In the genomic region with DNA sequence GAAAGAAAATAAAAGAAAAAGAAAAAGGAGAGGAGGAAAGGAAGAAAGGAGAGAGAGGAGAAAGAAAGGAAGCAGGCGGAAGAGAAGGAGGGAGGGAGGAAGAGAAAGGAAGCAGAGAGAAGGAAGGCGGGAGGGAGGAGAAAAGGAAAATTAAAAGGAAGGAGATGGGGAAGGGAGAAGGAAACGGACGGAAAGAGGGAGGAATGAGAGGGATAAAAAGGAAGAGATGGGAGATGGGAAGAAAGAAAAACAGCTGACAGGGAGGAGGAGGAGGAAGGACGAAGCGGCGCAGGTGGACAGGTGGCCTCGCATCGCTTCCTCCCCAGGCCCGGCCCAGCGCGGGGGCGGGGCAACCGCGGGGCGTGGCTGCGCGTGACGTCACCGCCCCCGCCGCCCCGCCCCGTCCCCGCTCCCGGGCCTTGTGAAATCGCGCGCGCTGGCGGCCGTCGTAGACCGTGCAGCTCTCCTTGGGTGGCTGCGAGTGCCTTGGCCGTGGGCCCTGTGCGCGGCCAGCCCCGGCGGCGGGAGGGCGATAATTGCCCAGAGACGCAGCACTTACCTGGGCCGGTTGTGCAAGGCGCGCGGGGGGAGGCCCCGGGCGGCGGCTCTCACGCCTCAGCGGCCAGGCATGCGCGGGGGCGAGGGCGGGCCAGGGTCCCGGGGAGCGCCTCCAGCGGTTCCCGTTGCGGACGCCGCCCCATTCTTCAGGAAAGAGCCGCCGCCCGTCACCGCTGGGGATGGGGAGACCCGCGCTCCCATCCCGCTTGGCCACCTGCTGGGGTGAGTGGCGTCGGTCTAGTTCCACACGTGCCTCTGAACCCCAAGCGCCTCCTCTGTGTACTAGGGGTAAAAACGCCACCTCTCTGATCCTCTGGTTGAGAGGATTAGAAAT, we compare ENCODE assay signal across 1 cellular context.
A peak's percentile ranks its signal among the peaks of the same experiment; 100 is the strongest.
TF ChIP-seq lines count a peak whose summit lies in the region.

No MANE protein-coding gene starts in this region.

TF ChIP-seq in H1, 55 proteins besides CTCF, POLR2A, EP300 and RAD21 (continued from another document):
- TF ChIP-seq SP1 (IDR thresholded peaks at IDR 0.05; ENCODE audit: low read depth, low read length) (0 out of 2 replicates have a peak, but pooled peaks have one; percentile 8), POU5F1 (IDR thresholded peaks at IDR 0.05; ENCODE audit: low read depth, low read length) (no peak), SP2 (IDR thresholded peaks at IDR 0.05; ENCODE audit: low read length) (no peak), RXRA (IDR thresholded peaks at IDR 0.05; ENCODE audit: insufficient read depth, low read depth, low read length) (no peak), HDAC6 (IDR thresholded peaks at IDR 0.05; ENCODE audit: low read depth, low read length) (no peak), SIN3A (conservative IDR thresholded peaks at IDR 0.05 in 1 of 2, IDR thresholded peaks at IDR 0.05 in 1 of 2; ENCODE audit: low read depth in 1 of 2, low read length in 2 of 2) (peak in 1 of 2 experiments; percentile 48; a peak in 1 of 4 replicates), CREB1 (IDR thresholded peaks at IDR 0.05) (peak; percentile 81), TBP (IDR thresholded peaks at IDR 0.05; ENCODE audit: low read depth, low read length) (no peak; the same call in 1 of the 2 replicates), SRF (IDR thresholded peaks at IDR 0.05; ENCODE audit: low read depth, low read length) (no peak), SUZ12 (IDR thresholded peaks at IDR 0.05; ENCODE audit: low read length) (peak; percentile 11; the same call in 1 of the 2 replicates), POLR2AphosphoS5 (IDR thresholded peaks at IDR 0.05; ENCODE audit: low read depth, low read length) (peak; percentile 54; the same call in 1 of the 2 replicates), EGR1 (IDR thresholded peaks at IDR 0.05; ENCODE audit: borderline replicate concordance, low read depth, low read length) (peak; percentile 87), TAF1 (IDR thresholded peaks at IDR 0.05; ENCODE audit: low read depth, low read length) (peak; percentile 28; the same call in 1 of the 2 replicates), PHF8 (conservative IDR thresholded peaks at IDR 0.05; ENCODE audit: low read depth, low read length) (peak; percentile 84), TCF12 (IDR thresholded peaks at IDR 0.05; ENCODE audit: low read depth, low read length) (no peak), HDAC2 (IDR thresholded peaks at IDR 0.05; ENCODE audit: borderline replicate concordance in 1 of 2, low read depth in 2 of 2, low read length in 2 of 2) (peak in 1 of 2 experiments; percentile 83; a peak in 1 of 4 replicates), JUN (IDR thresholded peaks at IDR 0.05; ENCODE audit: low read depth, low read length) (no peak), JUND (IDR thresholded peaks at IDR 0.05; ENCODE audit: low read length) (peak; percentile 59; the same call in 1 of the 2 replicates), RBBP5 (IDR thresholded peaks at IDR 0.05; ENCODE audit: borderline replicate concordance, low read depth, low read length) (peak; percentile 82; the same call in 1 of the 2 replicates), CEBPB (IDR thresholded peaks at IDR 0.05; ENCODE audit: low read depth, low read length) (peak; percentile 65; the same call in 1 of the 2 replicates), RNF2 (IDR thresholded peaks at IDR 0.05; ENCODE audit: borderline replicate concordance, low read depth, low read length, missing control alignments, poor library complexity, severe bottlenecking) (no peak), KDM4A (IDR thresholded peaks at IDR 0.05; ENCODE audit: low read depth, low read length, severe bottlenecking) (peak; percentile 92), RFX5 (IDR thresholded peaks at IDR 0.05; ENCODE audit: borderline replicate concordance, low read depth, low read length) (no peak), GABPA (IDR thresholded peaks at IDR 0.05; ENCODE audit: borderline replicate concordance, insufficient read depth, low read length) (no peak), SP4 (IDR thresholded peaks at IDR 0.05; ENCODE audit: low read length) (no peak), YY1 (IDR thresholded peaks at IDR 0.05; ENCODE audit: low read depth, low read length) (no peak), GTF2F1 (IDR thresholded peaks at IDR 0.05; ENCODE audit: borderline replicate concordance, low read depth, low read length) (no peak), KDM5A (IDR thresholded peaks at IDR 0.05; ENCODE audit: low read length) (no peak), SIX5 (IDR thresholded peaks at IDR 0.05; ENCODE audit: low read depth, low read length) (no peak), ASH2L (IDR thresholded peaks at IDR 0.05; ENCODE audit: low read length) (peak; percentile 56), BACH1 (IDR thresholded peaks at IDR 0.05; ENCODE audit: low read length) (peak; percentile 72), TEAD4 (IDR thresholded peaks at IDR 0.05; ENCODE audit: low read depth, low read length) (no peak)
- TF ChIP-seq, protein P1, sequence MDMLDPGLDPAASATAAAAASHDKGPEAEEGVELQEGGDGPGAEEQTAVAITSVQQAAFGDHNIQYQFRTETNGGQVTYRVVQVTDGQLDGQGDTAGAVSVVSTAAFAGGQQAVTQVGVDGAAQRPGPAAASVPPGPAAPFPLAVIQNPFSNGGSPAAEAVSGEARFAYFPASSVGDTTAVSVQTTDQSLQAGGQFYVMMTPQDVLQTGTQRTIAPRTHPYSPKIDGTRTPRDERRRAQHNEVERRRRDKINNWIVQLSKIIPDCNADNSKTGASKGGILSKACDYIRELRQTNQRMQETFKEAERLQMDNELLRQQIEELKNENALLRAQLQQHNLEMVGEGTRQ (IDR thresholded peaks at IDR 0.05; ENCODE audit: low read length), result 0 out of 2 replicates have a peak, but pooled peaks have one; percentile 9
- TF ChIP-seq, protein P2, sequence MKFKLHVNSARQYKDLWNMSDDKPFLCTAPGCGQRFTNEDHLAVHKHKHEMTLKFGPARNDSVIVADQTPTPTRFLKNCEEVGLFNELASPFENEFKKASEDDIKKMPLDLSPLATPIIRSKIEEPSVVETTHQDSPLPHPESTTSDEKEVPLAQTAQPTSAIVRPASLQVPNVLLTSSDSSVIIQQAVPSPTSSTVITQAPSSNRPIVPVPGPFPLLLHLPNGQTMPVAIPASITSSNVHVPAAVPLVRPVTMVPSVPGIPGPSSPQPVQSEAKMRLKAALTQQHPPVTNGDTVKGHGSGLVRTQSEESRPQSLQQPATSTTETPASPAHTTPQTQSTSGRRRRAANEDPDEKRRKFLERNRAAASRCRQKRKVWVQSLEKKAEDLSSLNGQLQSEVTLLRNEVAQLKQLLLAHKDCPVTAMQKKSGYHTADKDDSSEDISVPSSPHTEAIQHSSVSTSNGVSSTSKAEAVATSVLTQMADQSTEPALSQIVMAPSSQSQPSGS (IDR thresholded peaks at IDR 0.05; ENCODE audit: low read length), result no peak
- TF ChIP-seq, protein P3, sequence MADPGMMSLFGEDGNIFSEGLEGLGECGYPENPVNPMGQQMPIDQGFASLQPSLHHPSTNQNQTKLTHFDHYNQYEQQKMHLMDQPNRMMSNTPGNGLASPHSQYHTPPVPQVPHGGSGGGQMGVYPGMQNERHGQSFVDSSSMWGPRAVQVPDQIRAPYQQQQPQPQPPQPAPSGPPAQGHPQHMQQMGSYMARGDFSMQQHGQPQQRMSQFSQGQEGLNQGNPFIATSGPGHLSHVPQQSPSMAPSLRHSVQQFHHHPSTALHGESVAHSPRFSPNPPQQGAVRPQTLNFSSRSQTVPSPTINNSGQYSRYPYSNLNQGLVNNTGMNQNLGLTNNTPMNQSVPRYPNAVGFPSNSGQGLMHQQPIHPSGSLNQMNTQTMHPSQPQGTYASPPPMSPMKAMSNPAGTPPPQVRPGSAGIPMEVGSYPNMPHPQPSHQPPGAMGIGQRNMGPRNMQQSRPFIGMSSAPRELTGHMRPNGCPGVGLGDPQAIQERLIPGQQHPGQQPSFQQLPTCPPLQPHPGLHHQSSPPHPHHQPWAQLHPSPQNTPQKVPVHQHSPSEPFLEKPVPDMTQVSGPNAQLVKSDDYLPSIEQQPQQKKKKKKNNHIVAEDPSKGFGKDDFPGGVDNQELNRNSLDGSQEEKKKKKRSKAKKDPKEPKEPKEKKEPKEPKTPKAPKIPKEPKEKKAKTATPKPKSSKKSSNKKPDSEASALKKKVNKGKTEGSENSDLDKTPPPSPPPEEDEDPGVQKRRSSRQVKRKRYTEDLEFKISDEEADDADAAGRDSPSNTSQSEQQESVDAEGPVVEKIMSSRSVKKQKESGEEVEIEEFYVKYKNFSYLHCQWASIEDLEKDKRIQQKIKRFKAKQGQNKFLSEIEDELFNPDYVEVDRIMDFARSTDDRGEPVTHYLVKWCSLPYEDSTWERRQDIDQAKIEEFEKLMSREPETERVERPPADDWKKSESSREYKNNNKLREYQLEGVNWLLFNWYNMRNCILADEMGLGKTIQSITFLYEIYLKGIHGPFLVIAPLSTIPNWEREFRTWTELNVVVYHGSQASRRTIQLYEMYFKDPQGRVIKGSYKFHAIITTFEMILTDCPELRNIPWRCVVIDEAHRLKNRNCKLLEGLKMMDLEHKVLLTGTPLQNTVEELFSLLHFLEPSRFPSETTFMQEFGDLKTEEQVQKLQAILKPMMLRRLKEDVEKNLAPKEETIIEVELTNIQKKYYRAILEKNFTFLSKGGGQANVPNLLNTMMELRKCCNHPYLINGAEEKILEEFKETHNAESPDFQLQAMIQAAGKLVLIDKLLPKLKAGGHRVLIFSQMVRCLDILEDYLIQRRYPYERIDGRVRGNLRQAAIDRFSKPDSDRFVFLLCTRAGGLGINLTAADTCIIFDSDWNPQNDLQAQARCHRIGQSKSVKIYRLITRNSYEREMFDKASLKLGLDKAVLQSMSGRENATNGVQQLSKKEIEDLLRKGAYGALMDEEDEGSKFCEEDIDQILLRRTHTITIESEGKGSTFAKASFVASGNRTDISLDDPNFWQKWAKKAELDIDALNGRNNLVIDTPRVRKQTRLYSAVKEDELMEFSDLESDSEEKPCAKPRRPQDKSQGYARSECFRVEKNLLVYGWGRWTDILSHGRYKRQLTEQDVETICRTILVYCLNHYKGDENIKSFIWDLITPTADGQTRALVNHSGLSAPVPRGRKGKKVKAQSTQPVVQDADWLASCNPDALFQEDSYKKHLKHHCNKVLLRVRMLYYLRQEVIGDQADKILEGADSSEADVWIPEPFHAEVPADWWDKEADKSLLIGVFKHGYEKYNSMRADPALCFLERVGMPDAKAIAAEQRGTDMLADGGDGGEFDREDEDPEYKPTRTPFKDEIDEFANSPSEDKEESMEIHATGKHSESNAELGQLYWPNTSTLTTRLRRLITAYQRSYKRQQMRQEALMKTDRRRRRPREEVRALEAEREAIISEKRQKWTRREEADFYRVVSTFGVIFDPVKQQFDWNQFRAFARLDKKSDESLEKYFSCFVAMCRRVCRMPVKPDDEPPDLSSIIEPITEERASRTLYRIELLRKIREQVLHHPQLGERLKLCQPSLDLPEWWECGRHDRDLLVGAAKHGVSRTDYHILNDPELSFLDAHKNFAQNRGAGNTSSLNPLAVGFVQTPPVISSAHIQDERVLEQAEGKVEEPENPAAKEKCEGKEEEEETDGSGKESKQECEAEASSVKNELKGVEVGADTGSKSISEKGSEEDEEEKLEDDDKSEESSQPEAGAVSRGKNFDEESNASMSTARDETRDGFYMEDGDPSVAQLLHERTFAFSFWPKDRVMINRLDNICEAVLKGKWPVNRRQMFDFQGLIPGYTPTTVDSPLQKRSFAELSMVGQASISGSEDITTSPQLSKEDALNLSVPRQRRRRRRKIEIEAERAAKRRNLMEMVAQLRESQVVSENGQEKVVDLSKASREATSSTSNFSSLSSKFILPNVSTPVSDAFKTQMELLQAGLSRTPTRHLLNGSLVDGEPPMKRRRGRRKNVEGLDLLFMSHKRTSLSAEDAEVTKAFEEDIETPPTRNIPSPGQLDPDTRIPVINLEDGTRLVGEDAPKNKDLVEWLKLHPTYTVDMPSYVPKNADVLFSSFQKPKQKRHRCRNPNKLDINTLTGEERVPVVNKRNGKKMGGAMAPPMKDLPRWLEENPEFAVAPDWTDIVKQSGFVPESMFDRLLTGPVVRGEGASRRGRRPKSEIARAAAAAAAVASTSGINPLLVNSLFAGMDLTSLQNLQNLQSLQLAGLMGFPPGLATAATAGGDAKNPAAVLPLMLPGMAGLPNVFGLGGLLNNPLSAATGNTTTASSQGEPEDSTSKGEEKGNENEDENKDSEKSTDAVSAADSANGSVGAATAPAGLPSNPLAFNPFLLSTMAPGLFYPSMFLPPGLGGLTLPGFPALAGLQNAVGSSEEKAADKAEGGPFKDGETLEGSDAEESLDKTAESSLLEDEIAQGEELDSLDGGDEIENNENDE (IDR thresholded peaks at IDR 0.05; ENCODE audit: insufficient replicate concordance, low read length), result no peak
- TF ChIP-seq, protein P4, sequence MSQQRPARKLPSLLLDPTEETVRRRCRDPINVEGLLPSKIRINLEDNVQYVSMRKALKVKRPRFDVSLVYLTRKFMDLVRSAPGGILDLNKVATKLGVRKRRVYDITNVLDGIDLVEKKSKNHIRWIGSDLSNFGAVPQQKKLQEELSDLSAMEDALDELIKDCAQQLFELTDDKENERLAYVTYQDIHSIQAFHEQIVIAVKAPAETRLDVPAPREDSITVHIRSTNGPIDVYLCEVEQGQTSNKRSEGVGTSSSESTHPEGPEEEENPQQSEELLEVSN (IDR thresholded peaks at IDR 0.05), result peak; percentile 58
